Comparison of ENCODE assay signal across 18 cellular contexts in the genomic region with DNA sequence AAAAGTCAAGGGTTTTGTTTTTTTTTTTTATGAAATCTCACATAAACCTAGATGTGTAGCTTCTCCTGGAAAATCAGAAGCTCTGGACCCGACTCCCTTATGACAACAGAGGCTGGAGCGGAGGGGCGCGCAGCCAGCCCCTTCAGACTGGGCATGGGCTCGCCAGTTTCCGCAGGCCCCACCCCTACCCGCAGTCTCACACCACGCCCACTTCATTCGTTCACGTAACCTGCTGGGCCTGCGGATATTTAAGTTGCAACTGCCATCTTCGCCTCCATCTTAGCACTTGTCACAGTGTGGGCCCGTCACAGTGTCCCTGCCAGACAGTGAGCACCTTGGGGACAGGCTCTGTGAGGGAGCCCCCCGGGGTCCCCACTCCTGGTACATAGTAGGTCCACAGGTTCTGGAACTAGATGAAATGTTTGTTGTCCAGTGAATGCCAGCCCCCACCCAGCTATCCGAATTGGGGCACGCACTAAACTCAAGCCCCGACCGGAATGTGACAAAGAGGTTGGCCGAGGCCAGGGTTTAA.
DNase-seq lines count a peak whose midpoint lies in the region; ATAC-seq and TF ChIP-seq lines count a peak whose summit lies in the region.
"Had no signal": no experiment of that assay in that cellular context is flagged by ENCODE, and none has a peak within 500 bp of the region (broad histone marks: within the 10 kb centered on the region; RNA-seq: fewer than 3 reads in every experiment).

No MANE protein-coding gene starts in this region.

- TF ChIP-seq EP300 in stomach (IDR thresholded peaks at IDR 0.05): no peak

- no peaks in the 10 kb centered on the region for H3K36me3 ChIP-seq in H7 (replicated peaks; ENCODE audit: control insufficient read depth, insufficient read depth, low read length)
- H3K36me3 ChIP-seq in right lobe of liver: no peaks in the 10 kb centered on the region
- no peaks in the 10 kb centered on the region for H3K36me3 ChIP-seq in stomach

- H3K4me3 ChIP-seq in H7 (ENCODE audit: insufficient read depth, low read depth, low read length): no peak overlapping the region
- no peak overlapping the region for H3K4me3 ChIP-seq in right lobe of liver
- H3K4me3 ChIP-seq in stomach: no peak overlapping the region

- ATAC-seq in right lobe of liver: peak in 1 of 4 donors; percentile 0
- ATAC-seq in SK-N-SH treated with all-trans-retinoic acid at 6 μM for 48 hours: no peak
- no peak for ATAC-seq in GM18511 (IDR thresholded peaks at IDR 0.05; ENCODE audit: unreplicated experiment)

- H3K36me3 Mint-ChIP-seq in dendritic cell treated with granulocyte-macrophage colony-stimulating factor and Interleukin-4, amounts not matched to agents 40 ng/mL and 50 ng/mL, for 4 days (ENCODE audit: low read depth): no peaks in the 10 kb centered on the region
- H3K36me3 Mint-ChIP-seq: activated naive CD8-positive, alpha-beta T cell treated with anti-CD3 and anti-CD28 coated beads, Interleukin-2, amount 10 ng/mL, durations not matched to agents 7 days and 5 days had no signal

- peaks cover 0 to 94% (median 34%) of the 10 kb centered on the region in 4 donors for H3K4me1 ChIP-seq in right lobe of liver
- H3K4me1 ChIP-seq in stomach: peaks cover 45 to 79% (median 57%) of the 10 kb centered on the region in 4 donors

- H3K27me3 Mint-ChIP-seq in dendritic cell treated with granulocyte-macrophage colony-stimulating factor and Interleukin-4, amounts not matched to agents 40 ng/mL and 50 ng/mL, for 4 days: peaks cover 15% of the 10 kb centered on the region

- no peak for TF ChIP-seq CTCF in right lobe of liver (IDR thresholded peaks at IDR 0.05)
- TF ChIP-seq CTCF in stomach (IDR thresholded peaks at IDR 0.05): no peak

- TF ChIP-seq POLR2A in right lobe of liver (IDR thresholded peaks at IDR 0.05) (no peak), stomach (IDR thresholded peaks at IDR 0.05) (no peak)

- no peaks in the 10 kb centered on the region for H3K9me3 Mint-ChIP-seq in dendritic cell treated with granulocyte-macrophage colony-stimulating factor and Interleukin-4, amounts not matched to agents 40 ng/mL and 50 ng/mL, for 4 days
- H3K9me3 Mint-ChIP-seq: activated naive CD8-positive, alpha-beta T cell treated with anti-CD3 and anti-CD28 coated beads, Interleukin-2, amount 10 ng/mL, durations not matched to agents 7 days and 5 days; activated T-helper 1 cell treated with anti-CD3 and anti-CD28 coated beads, Interleukin-12 subunit alpha, Interleukin-12 subunit beta, Interleukin-2, Interleukin-4 antibody, amounts not matched to agents 30 ng/mL and 10 ng/mL and 1 ng/mL, durations not matched to agents 14 hours and 24 hours and 36 hours; T-helper 2 cell treated with Interferon-gamma antibody and Interleukin-4, amounts not matched to agents 5 μg/mL and 100 μg/mL, for 36 hours had no signal

- H3K27ac ChIP-seq in right lobe of liver (peak overlapping the region; percentile 81 to 95 (median 93)), stomach (peak overlapping the region; percentile 37 to 88 (median 80))

- H3K27me3 ChIP-seq in H7 (ENCODE audit: control insufficient read depth, insufficient read depth, low read length) (no peaks in the 10 kb centered on the region), right lobe of liver (no peaks in the 10 kb centered on the region), stomach (no peaks in the 10 kb centered on the region)

- DNase-seq in H7 (peak; percentile 46), right lobe of liver (no peak), stomach (no peak), kidney glomerular epithelial cell (lab: John Stamatoyannopoulos, UW) (no peak), EL (no peak)
- DNase-seq: activated naive CD8-positive, alpha-beta T cell treated with anti-CD3 and anti-CD28 coated beads, Interleukin-2, amount 10 ng/mL, durations not matched to agents 7 days and 5 days; effector memory CD4-positive, alpha-beta T cell; islet precursor cell; Kasumi-1; NCI-H1105; NCI-H526; SIG-M5; stimulated activated CD4-positive, alpha-beta T cell treated with anti-CD3 and anti-CD28 coated beads, Interleukin-4, amount 100 ng/mL, for 24 hours had no signal

- 65% methylated on average over 10 of the region's 19 CpGs for WGBS in right lobe of liver (ENCODE audit: insufficient coverage, low coverage, low lambda C conversion rate, missing lambda C conversion rate)
- 68 to 80% (median 78%) methylated on average over 18 to 19 of the region's 19 CpGs for whole genome bisulfite sequencing in stomach, 5 donors

- H3K9me3 ChIP-seq in right lobe of liver (no peaks in the 10 kb centered on the region), stomach (no peaks in the 10 kb centered on the region)

- H3K27ac Mint-ChIP-seq in dendritic cell treated with granulocyte-macrophage colony-stimulating factor and Interleukin-4, amounts not matched to agents 40 ng/mL and 50 ng/mL, for 4 days: peak overlapping the region; percentile 62
- H3K27ac Mint-ChIP-seq: activated naive CD8-positive, alpha-beta T cell treated with anti-CD3 and anti-CD28 coated beads, Interleukin-2, amount 10 ng/mL, durations not matched to agents 7 days and 5 days; activated T-helper 1 cell treated with anti-CD3 and anti-CD28 coated beads, Interleukin-12 subunit alpha, Interleukin-12 subunit beta, Interleukin-2, Interleukin-4 antibody, amounts not matched to agents 30 ng/mL and 10 ng/mL and 1 ng/mL, durations not matched to agents 14 hours and 24 hours and 36 hours; T-helper 2 cell treated with Interferon-gamma antibody and Interleukin-4, amounts not matched to agents 5 μg/mL and 100 μg/mL, for 36 hours had no signal

- no peak overlapping the region for H3K4me3 Mint-ChIP-seq in dendritic cell treated with granulocyte-macrophage colony-stimulating factor and Interleukin-4, amounts not matched to agents 40 ng/mL and 50 ng/mL, for 4 days
- H3K4me3 Mint-ChIP-seq: activated naive CD8-positive, alpha-beta T cell treated with anti-CD3 and anti-CD28 coated beads, Interleukin-2, amount 10 ng/mL, durations not matched to agents 7 days and 5 days; activated T-helper 1 cell treated with anti-CD3 and anti-CD28 coated beads, Interleukin-12 subunit alpha, Interleukin-12 subunit beta, Interleukin-2, Interleukin-4 antibody, amounts not matched to agents 30 ng/mL and 10 ng/mL and 1 ng/mL, durations not matched to agents 14 hours and 24 hours and 36 hours; T-helper 2 cell treated with Interferon-gamma antibody and Interleukin-4, amounts not matched to agents 5 μg/mL and 100 μg/mL, for 36 hours had no signal

- peaks cover 52% of the 10 kb centered on the region for H3K4me1 Mint-ChIP-seq in dendritic cell treated with granulocyte-macrophage colony-stimulating factor and Interleukin-4, amounts not matched to agents 40 ng/mL and 50 ng/mL, for 4 days (ENCODE audit: low read depth)

- intact Hi-C loops in dendritic cell treated with granulocyte-macrophage colony-stimulating factor and Interleukin-4, amounts not matched to agents 40 ng/mL and 50 ng/mL, for 4 days (cut with micrococcal nuclease): no loop called here
- intact Hi-C loops in right lobe of liver (cut with DNase I) (no loop called here), stomach (cut with DNase I; ENCODE audit: low total_unique reads) (loop anchor here (10.0 kb wide), 1 partner anchor 56 kb away; no protein-coding TSS in a partner anchor)

TF ChIP-seq in SK-N-SH treated with all-trans-retinoic acid at 6 μM for 48 hours, 23 proteins besides CTCF, POLR2A, EP300 and RAD21 (continues in another document):
- TF ChIP-seq GLIS3 (CRISPR knock-in tag; IDR thresholded peaks at IDR 0.05) (no peak), RARB (CRISPR knock-in tag; IDR thresholded peaks at IDR 0.05) (no peak), TOX (CRISPR knock-in tag; IDR thresholded peaks at IDR 0.05; ENCODE audit: borderline replicate concordance) (no peak), ZNF70 (CRISPR knock-in tag; IDR thresholded peaks at IDR 0.05) (no peak), ZFP30 (CRISPR knock-in tag; IDR thresholded peaks at IDR 0.05) (no peak), ZNF8 (CRISPR knock-in tag; IDR thresholded peaks at IDR 0.05) (no peak)
- TF ChIP-seq, protein P1, sequence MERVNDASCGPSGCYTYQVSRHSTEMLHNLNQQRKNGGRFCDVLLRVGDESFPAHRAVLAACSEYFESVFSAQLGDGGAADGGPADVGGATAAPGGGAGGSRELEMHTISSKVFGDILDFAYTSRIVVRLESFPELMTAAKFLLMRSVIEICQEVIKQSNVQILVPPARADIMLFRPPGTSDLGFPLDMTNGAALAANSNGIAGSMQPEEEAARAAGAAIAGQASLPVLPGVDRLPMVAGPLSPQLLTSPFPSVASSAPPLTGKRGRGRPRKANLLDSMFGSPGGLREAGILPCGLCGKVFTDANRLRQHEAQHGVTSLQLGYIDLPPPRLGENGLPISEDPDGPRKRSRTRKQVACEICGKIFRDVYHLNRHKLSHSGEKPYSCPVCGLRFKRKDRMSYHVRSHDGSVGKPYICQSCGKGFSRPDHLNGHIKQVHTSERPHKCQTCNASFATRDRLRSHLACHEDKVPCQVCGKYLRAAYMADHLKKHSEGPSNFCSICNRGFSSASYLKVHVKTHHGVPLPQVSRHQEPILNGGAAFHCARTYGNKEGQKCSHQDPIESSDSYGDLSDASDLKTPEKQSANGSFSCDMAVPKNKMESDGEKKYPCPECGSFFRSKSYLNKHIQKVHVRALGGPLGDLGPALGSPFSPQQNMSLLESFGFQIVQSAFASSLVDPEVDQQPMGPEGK (CRISPR knock-in tag; IDR thresholded peaks at IDR 0.05; ENCODE audit: borderline replicate concordance): no peak
- TF ChIP-seq, protein P2, sequence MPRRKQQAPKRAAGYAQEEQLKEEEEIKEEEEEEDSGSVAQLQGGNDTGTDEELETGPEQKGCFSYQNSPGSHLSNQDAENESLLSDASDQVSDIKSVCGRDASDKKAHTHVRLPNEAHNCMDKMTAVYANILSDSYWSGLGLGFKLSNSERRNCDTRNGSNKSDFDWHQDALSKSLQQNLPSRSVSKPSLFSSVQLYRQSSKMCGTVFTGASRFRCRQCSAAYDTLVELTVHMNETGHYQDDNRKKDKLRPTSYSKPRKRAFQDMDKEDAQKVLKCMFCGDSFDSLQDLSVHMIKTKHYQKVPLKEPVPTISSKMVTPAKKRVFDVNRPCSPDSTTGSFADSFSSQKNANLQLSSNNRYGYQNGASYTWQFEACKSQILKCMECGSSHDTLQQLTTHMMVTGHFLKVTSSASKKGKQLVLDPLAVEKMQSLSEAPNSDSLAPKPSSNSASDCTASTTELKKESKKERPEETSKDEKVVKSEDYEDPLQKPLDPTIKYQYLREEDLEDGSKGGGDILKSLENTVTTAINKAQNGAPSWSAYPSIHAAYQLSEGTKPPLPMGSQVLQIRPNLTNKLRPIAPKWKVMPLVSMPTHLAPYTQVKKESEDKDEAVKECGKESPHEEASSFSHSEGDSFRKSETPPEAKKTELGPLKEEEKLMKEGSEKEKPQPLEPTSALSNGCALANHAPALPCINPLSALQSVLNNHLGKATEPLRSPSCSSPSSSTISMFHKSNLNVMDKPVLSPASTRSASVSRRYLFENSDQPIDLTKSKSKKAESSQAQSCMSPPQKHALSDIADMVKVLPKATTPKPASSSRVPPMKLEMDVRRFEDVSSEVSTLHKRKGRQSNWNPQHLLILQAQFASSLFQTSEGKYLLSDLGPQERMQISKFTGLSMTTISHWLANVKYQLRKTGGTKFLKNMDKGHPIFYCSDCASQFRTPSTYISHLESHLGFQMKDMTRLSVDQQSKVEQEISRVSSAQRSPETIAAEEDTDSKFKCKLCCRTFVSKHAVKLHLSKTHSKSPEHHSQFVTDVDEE (CRISPR knock-in tag; IDR thresholded peaks at IDR 0.05): no peak
